ENCODE assay signal across 24 cellular contexts in genomic region chr5:107484261-107484660, GRCh38.
A peak's percentile ranks its signal among the peaks of the same experiment; 100 is the strongest.
DNase-seq lines count a peak whose midpoint lies in the region; ATAC-seq, FAIRE-seq and TF ChIP-seq lines count a peak whose summit lies in the region.
"Had no signal": no experiment of that assay in that cellular context is flagged by ENCODE, and none has a peak within 500 bp of the region (broad histone marks: within the 10 kb centered on the region; RNA-seq: fewer than 3 reads in every experiment).

No MANE protein-coding gene starts in this region.

- 87% methylated on average over 4 of the region's 4 CpGs for WGBS in hepatocyte (ENCODE audit: low lambda C conversion rate, missing lambda C conversion rate)

- no peak overlapping the region for H2AFZ ChIP-seq in hepatocyte

- H4K20me1 ChIP-seq in hepatocyte (ENCODE audit: insufficient read depth, poor library complexity, severe bottlenecking): no peaks in the 10 kb centered on the region

- TF ChIP-seq CTCF in D721Med (IDR thresholded peaks at IDR 0.05; ENCODE audit: insufficient read depth, missing control alignments): no peak
- TF ChIP-seq CTCF in NB4 (IDR thresholded peaks at IDR 0.05; ENCODE audit: low read depth, low read length): no peak
- no peak for TF ChIP-seq CTCF in natural killer cell (IDR thresholded peaks at IDR 0.05)
- TF ChIP-seq CTCF in hepatocyte (IDR thresholded peaks at IDR 0.05; ENCODE audit: poor library complexity): no peak

- H3K9ac ChIP-seq in adipocyte (ENCODE audit: low read length): no peak overlapping the region

- FAIRE-seq in D721Med (lab: Jason Lieb, UNC): peak; percentile 61
- FAIRE-seq: H1 had no signal

- H3K27me3 ChIP-seq in adipocyte (replicated peaks; ENCODE audit: control insufficient read depth, insufficient read depth, low read length) (no peaks in the 10 kb centered on the region), hepatocyte (no peaks in the 10 kb centered on the region)
- H3K27me3 ChIP-seq: adrenal gland, foreskin keratinocyte, heart left ventricle had no signal

- ATAC-seq in natural killer cell: no peak
- ATAC-seq in GM18519 (IDR thresholded peaks at IDR 0.05; ENCODE audit: low FRiP score, unreplicated experiment): no peak
- ATAC-seq in GM18867 (IDR thresholded peaks at IDR 0.05; ENCODE audit: unreplicated experiment): no peak
- ATAC-seq: activated T-cell treated with anti-CD3 and anti-CD28 coated beads, Interleukin-2, amount 50 U/mL, for 4 hours; foreskin keratinocyte; heart left ventricle; right cardiac atrium had no signal

- intact Hi-C loops in natural killer cell (cut with micrococcal nuclease): no loop called here

- H3K36me3 ChIP-seq in adipocyte (ENCODE audit: control insufficient read depth, insufficient read depth, low read length, severe bottlenecking) (no peaks in the 10 kb centered on the region), hepatocyte (replicated peaks; ENCODE audit: insufficient read depth, low read depth) (no peaks in the 10 kb centered on the region)
- H3K36me3 ChIP-seq: adrenal gland, heart left ventricle had no signal

- no peak overlapping the region for H3K4me3 ChIP-seq in NB4 (ENCODE audit: low read depth, low read length)
- no peak overlapping the region for H3K4me3 ChIP-seq in adipocyte (ENCODE audit: low read length)
- H3K4me3 ChIP-seq in hepatocyte: no peak overlapping the region
- H3K4me3 ChIP-seq: adrenal gland, heart left ventricle had no signal

- no peak overlapping the region for H3K27ac ChIP-seq in hepatocyte
- H3K27ac ChIP-seq: adrenal gland, foreskin keratinocyte, heart left ventricle, VCaP had no signal

- no peak overlapping the region for H3K4me2 ChIP-seq in hepatocyte

- no peaks in the 10 kb centered on the region for H3K27me3 Mint-ChIP-seq in natural killer cell (ENCODE audit: low read depth in 2 of 2)
- H3K27me3 Mint-ChIP-seq: type B pancreatic cell had no signal

- peaks cover 0 to 6% of the 10 kb centered on the region in 2 donors for H3K9me3 Mint-ChIP-seq in natural killer cell
- H3K9me3 Mint-ChIP-seq: brain, type B pancreatic cell had no signal

- peaks cover 51 to 60% of the 10 kb centered on the region in 2 donors for H3K4me1 Mint-ChIP-seq in natural killer cell

- H3K9me3 ChIP-seq in adipocyte (ENCODE audit: control insufficient read depth, low read length) (no peaks in the 10 kb centered on the region), hepatocyte (ENCODE audit: low read depth) (no peaks in the 10 kb centered on the region)
- H3K9me3 ChIP-seq: adrenal gland, heart left ventricle had no signal

- no peaks in the 10 kb centered on the region for H3K9me2 ChIP-seq in hepatocyte (replicated peaks; ENCODE audit: insufficient read depth)

- peaks cover 34% of the 10 kb centered on the region for H3K4me1 ChIP-seq in adipocyte (ENCODE audit: control insufficient read depth, insufficient read depth, low read length)
- no peaks in the 10 kb centered on the region for H3K4me1 ChIP-seq in hepatocyte (ENCODE audit: insufficient read depth)

- peaks cover 15% of the 10 kb centered on the region for H3K79me2 ChIP-seq in hepatocyte

- TF ChIP-seq POLR2A in NB4 (IDR thresholded peaks at IDR 0.05; ENCODE audit: extremely low read depth, insufficient read length): no peak

- H3K27ac Mint-ChIP-seq in natural killer cell: peak overlapping the region; percentile 88 to 98
- H3K27ac Mint-ChIP-seq: activated CD4-positive, alpha-beta T cell treated with anti-CD3 and anti-CD28 coated beads, Interleukin-2, amount 10 ng/mL, durations not matched to agents 7 days and 5 days; type B pancreatic cell had no signal

- H3K4me3 Mint-ChIP-seq in natural killer cell: peak overlapping the region; percentile 65
- H3K4me3 Mint-ChIP-seq: activated CD4-positive, alpha-beta T cell treated with anti-CD3 and anti-CD28 coated beads, Interleukin-2, amount 10 ng/mL, durations not matched to agents 7 days and 5 days; activated T-cell treated with anti-CD3 and anti-CD28 coated beads, Interleukin-2, amount 50 U/mL, for 4 hours; brain; type B pancreatic cell had no signal

- H3K36me3 Mint-ChIP-seq in natural killer cell: peaks cover 14% of the 10 kb centered on the region
- H3K36me3 Mint-ChIP-seq: brain had no signal

- no peak for DNase-seq in D721Med (ENCODE audit: insufficient read length, low spot score)
- DNase-seq in NB4 (ENCODE audit: low read depth): peak; percentile 18
- peak; percentile 30 for DNase-seq in adipocyte (ENCODE audit: low read depth)
- DNase-seq in natural killer cell: no peak
- DNase-seq in hepatocyte (ENCODE audit: low spot score): no peak
- DNase-seq: activated CD4-positive, alpha-beta T cell treated with anti-CD3 and anti-CD28 coated beads, Interleukin-2, amount 10 ng/mL, durations not matched to agents 7 days and 5 days; activated T-cell treated with anti-CD3 and anti-CD28 coated beads, Interleukin-2, amount 50 U/mL, for 4 hours; adrenal gland; foreskin keratinocyte; heart left ventricle; KG1; mammary epithelial cell; MM.1S; NCI-H774; posterior cingulate gyrus; right cardiac atrium; Right ventricle myocardium superior; stimulated activated CD4-positive, alpha-beta T cell treated with anti-CD3 and anti-CD28 coated beads, Interleukin-2, amount 100 ng/mL, for 48 hours had no signal

Comparison
In these comparisons a context has a peak if more than half of its experiments do, and no peak if none do; other contexts are left out.
1. DNase-seq: peak in NB4 (single experiment) and adipocyte (single experiment); none in D721Med (single experiment), natural killer cell (single experiment) and hepatocyte (single experiment).